Comparison of ENCODE assay signal across 8 cellular contexts in genomic region chr10:17062493-17063487, GRCh38.
DNase-seq lines count a peak whose midpoint lies in the region; ATAC-seq and TF ChIP-seq lines count a peak whose summit lies in the region.

No MANE protein-coding gene starts in this region.

- TF ChIP-seq CTCF in foreskin fibroblast (IDR thresholded peaks at IDR 0.05; ENCODE audit: low read depth, low read length): no peak

- peak overlapping the region; percentile 2 to 7 for H3K4me3 ChIP-seq in foreskin fibroblast (ENCODE audit: low read depth in 1 of 2, low read length in 2 of 2)

- DNase-seq in DMS53 (lab: John Stamatoyannopoulos, UW) (peak; percentile 84), foreskin fibroblast (peak; percentile 92 to 95), pons (ENCODE audit: low spot score) (peak; percentile 13), DMS79 (lab: John Stamatoyannopoulos, UW) (no peak), DMS153 (lab: John Stamatoyannopoulos, UW) (no peak), SIG-M5 treated with dmso at 0.1 percent for 504 hours (lab: John Stamatoyannopoulos, UW; ENCODE audit: unreplicated experiment) (no peak)
- DNase-seq in stimulated activated CD4-positive, alpha-beta T cell treated with anti-CD3 and anti-CD28 coated beads, Interleukin-12 subunit alpha, Interleukin-12 subunit beta, amount 100 ng/mL, for 4 hours: no peak

- peak; percentile 72 for ATAC-seq in SK-N-SH treated with all-trans-retinoic acid at 6 μM for 48 hours

TF ChIP-seq in SK-N-SH treated with all-trans-retinoic acid at 6 μM for 48 hours, 23 proteins besides CTCF, POLR2A, EP300 and RAD21:
- no peak for TF ChIP-seq ESRRG (CRISPR knock-in tag; IDR thresholded peaks at IDR 0.05)
- no peak for TF ChIP-seq SNAI2 (CRISPR knock-in tag; IDR thresholded peaks at IDR 0.05)
- peak; percentile 55; the same call in 1 of the 2 replicates for TF ChIP-seq ISL1 (CRISPR knock-in tag; IDR thresholded peaks at IDR 0.05)
- TF ChIP-seq, protein P1, sequence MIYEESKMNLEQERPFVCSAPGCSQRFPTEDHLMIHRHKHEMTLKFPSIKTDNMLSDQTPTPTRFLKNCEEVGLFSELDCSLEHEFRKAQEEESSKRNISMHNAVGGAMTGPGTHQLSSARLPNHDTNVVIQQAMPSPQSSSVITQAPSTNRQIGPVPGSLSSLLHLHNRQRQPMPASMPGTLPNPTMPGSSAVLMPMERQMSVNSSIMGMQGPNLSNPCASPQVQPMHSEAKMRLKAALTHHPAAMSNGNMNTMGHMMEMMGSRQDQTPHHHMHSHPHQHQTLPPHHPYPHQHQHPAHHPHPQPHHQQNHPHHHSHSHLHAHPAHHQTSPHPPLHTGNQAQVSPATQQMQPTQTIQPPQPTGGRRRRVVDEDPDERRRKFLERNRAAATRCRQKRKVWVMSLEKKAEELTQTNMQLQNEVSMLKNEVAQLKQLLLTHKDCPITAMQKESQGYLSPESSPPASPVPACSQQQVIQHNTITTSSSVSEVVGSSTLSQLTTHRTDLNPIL (CRISPR knock-in tag; IDR thresholded peaks at IDR 0.05; ENCODE audit: low read depth): 0 out of 2 replicates have a peak, but pooled peaks have one; percentile 35
- no peak for TF ChIP-seq ZNF70 (CRISPR knock-in tag; IDR thresholded peaks at IDR 0.05)
TF ChIP-seq in SK-N-SH treated with all-trans-retinoic acid at 6 μM for 48 hours: peak in this region for 2.

Comparison
In these comparisons a context has a peak if more than half of its experiments do, and no peak if none do; other contexts are left out.
1. DNase-seq: peak in DMS53 (single experiment), foreskin fibroblast (2 of 2) and pons (single experiment); none in DMS79 (single experiment), stimulated activated CD4-positive, alpha-beta T cell treated with anti-CD3 and anti-CD28 coated beads, Interleukin-12 subunit alpha, Interleukin-12 subunit beta, amount 100 ng/mL, for 4 hours (single experiment), DMS153 (single experiment) and SIG-M5 treated with dmso at 0.1 percent for 504 hours (single experiment).